ENCODE assay signal across 21 cellular contexts in the genomic region with DNA sequence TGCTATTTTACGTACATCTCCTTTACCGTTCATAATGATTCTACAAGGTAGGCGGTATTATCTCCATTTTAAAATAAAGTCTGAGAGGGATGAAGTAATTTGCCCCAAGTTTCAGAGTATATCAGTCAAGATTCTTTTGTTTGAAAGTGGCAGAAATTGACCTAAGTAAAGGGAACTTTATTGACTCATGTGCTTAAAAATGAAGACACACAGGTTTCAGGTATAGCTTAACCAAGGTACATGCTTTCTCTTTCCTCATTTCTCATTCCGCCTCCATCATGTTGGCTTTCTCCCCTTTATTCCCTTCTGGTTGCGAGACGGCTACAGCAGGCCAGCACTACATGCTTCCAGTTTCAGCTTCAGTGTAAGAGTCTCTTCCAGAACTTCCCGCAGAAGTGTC.
"Had no signal": no experiment of that assay in that cellular context is flagged by ENCODE, and none has a peak within 500 bp of the region (broad histone marks: within the 10 kb centered on the region; RNA-seq: fewer than 3 reads in every experiment).

No MANE protein-coding gene starts in this region.

- DNase-seq: cortex of kidney; effector memory CD8-positive, alpha-beta T cell; left ventricle myocardium superior; lower lobe of right lung; naive B cell; stimulated activated CD4-positive, alpha-beta T cell treated with anti-CD3 and anti-CD28 coated beads, Interleukin-12 subunit alpha, Interleukin-12 subunit beta, amount 100 ng/mL, for 4 hours; stimulated activated CD4-positive, alpha-beta T cell treated with anti-CD3 and anti-CD28 coated beads, Interleukin-1b, Interleukin-23, amount 100 ng/mL, for 48 hours; stimulated activated CD4-positive, alpha-beta T cell treated with anti-CD3 and anti-CD28 coated beads, Interleukin-4, amount 100 ng/mL, for 1 hour; stimulated activated CD8-positive, alpha-beta memory T cell treated with anti-CD3 and anti-CD28 coated beads, Interleukin-4, amount 100 ng/mL, for 48 hours; stimulated activated naive CD4-positive, alpha-beta T cell treated with Interleukin-2 at 50 U/mL for 16 hours; stomach; thyroid gland had no signal

- H3K27ac Mint-ChIP-seq: effector memory CD8-positive, alpha-beta T cell; naive B cell; natural killer cell treated with Interleukin-12 subunit alpha and Interleukin-12 subunit beta and Interleukin-15 and Interleukin-18, amount 100 ng/mL, for 72 hours; progenitor cell of endocrine pancreas; type B pancreatic cell had no signal

- H3K9me3 ChIP-seq: lower lobe of right lung, neutrophil, right atrium auricular region, stomach, thyroid gland had no signal

- H3K4me1 ChIP-seq: lower lobe of right lung, parathyroid adenoma, right atrium auricular region, thyroid gland had no signal

- H3K27me3 ChIP-seq: right atrium auricular region, stomach, thyroid gland had no signal

- H3K9me3 Mint-ChIP-seq: effector memory CD8-positive, alpha-beta T cell; naive B cell; natural killer cell treated with Interleukin-12 subunit alpha and Interleukin-12 subunit beta and Interleukin-15 and Interleukin-18, amount 100 ng/mL, for 72 hours; neural crest cell; type B pancreatic cell had no signal

- ATAC-seq: effector memory CD8-positive, alpha-beta T cell; left ventricle myocardium superior; lower lobe of right lung; natural killer cell treated with Interleukin-12 subunit alpha and Interleukin-12 subunit beta and Interleukin-15 and Interleukin-18, amount 100 ng/mL, for 72 hours; sciatic nerve had no signal

- H3K9ac ChIP-seq: parathyroid adenoma had no signal

- H3K4me2 ChIP-seq: smooth muscle cell had no signal

- H2AFZ ChIP-seq: parathyroid adenoma had no signal

- H3K27ac ChIP-seq: lower lobe of right lung, neutrophil, parathyroid adenoma, right atrium auricular region, stomach, thyroid gland had no signal

- H3K27me3 Mint-ChIP-seq: progenitor cell of endocrine pancreas, type B pancreatic cell had no signal

- H3K79me2 ChIP-seq: parathyroid adenoma had no signal

- H3K36me3 Mint-ChIP-seq: naive B cell; natural killer cell treated with Interleukin-12 subunit alpha and Interleukin-12 subunit beta and Interleukin-15 and Interleukin-18, amount 100 ng/mL, for 72 hours; type B pancreatic cell had no signal

- H3K4me3 Mint-ChIP-seq: effector memory CD8-positive, alpha-beta T cell; naive B cell; natural killer cell treated with Interleukin-12 subunit alpha and Interleukin-12 subunit beta and Interleukin-15 and Interleukin-18, amount 100 ng/mL, for 72 hours; neural crest cell; type B pancreatic cell had no signal

- H3K36me3 ChIP-seq: lower lobe of right lung, neutrophil, thyroid gland had no signal

- H3K4me3 ChIP-seq: lower lobe of right lung, right atrium auricular region, smooth muscle cell, stomach, thyroid gland had no signal
